Comparison of ENCODE assay signal across 8 cellular contexts in the genomic region with DNA sequence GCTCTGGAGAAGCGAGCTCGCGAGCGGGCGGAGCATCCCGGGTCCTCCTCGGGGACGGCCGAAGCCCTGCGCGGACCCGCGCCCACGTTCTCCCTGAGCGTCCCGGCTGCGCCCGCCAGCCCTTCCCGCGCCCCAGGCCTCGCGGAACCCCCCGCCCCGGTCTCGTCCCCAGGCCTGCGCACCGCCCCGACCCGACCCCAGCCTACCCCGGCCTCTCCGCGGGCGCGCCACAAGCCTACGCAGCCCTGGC. TPM values are rescaled to one million over a fixed set of nuclear protein-coding genes. Genes with fewer than 3 reads are reported as not detected.
DNase-seq lines count a peak whose midpoint lies in the region; ATAC-seq and TF ChIP-seq lines count a peak whose summit lies in the region.

No MANE protein-coding gene starts in this region.

- H3K4me1 ChIP-seq in mononuclear cell (ENCODE audit: insufficient read depth, low read length) = peaks cover 25% of the 10 kb centered on the region

- H3K9me3 Mint-ChIP-seq in MCF 10A (ENCODE audit: unreplicated experiment) = no peaks in the 10 kb centered on the region

- no peaks in the 10 kb centered on the region for H3K9me3 ChIP-seq in mononuclear cell (ENCODE audit: low read depth, low read length)

- ATAC-seq in HG03196 (IDR thresholded peaks at IDR 0.05; ENCODE audit: unreplicated experiment) (peak; percentile 15), GM18870 (IDR thresholded peaks at IDR 0.05; ENCODE audit: unreplicated experiment) (no peak)

- TF ChIP-seq CTCF in AG04449 (IDR thresholded peaks at IDR 0.05; ENCODE audit: insufficient read depth, low read length, missing control alignments) (no peak), MCF 10A (IDR thresholded peaks at IDR 0.05; ENCODE audit: unreplicated experiment) (no peak)

- peak overlapping the region; percentile 89 for H3K4me3 ChIP-seq in AG04449 (ENCODE audit: low read depth, low read length)
- peak overlapping the region; percentile 78 for H3K4me3 ChIP-seq in mononuclear cell (ENCODE audit: low read length)

- no TSS peak for BruUV-seq in MCF 10A (replicated peaks; lab: Mats Ljungman, UMichigan)

- peaks cover 34% of the 10 kb centered on the region for H3K36me3 Mint-ChIP-seq in MCF 10A (ENCODE audit: insufficient read depth, unreplicated experiment)

- intact Hi-C loops in MCF 10A (cut with micrococcal nuclease) = loop anchor here (2.0 kb wide), 1 partner anchor 22 kb away; no protein-coding TSS in a partner anchor

- H3K4me3 Mint-ChIP-seq in MCF 10A (ENCODE audit: unreplicated experiment) = peak overlapping the region; percentile 93

- CTCF ChIA-PET in AG04449 (lab: Yijun Ruan, JAX) = interaction anchor here (1.8 kb wide), 1 partner anchor 131 kb away, joined by 7 read pairs; no protein-coding TSS in a partner anchor
- CTCF ChIA-PET in MCF 10A (lab: Yijun Ruan, JAX) = interaction anchor here (1.2 kb wide), 1 partner anchor 138 kb away, joined by 3 read pairs; no protein-coding TSS in a partner anchor

- H3K27me3 Mint-ChIP-seq in MCF 10A (ENCODE audit: insufficient read depth, unreplicated experiment) = no peaks in the 10 kb centered on the region

- POLR2A ChIA-PET in AG04449 (lab: Yijun Ruan, JAX) (interaction anchor here (1.0 kb wide), 1 partner anchor 18 kb away, joined by 3 read pairs; no protein-coding TSS in a partner anchor), MCF 10A (lab: Yijun Ruan, JAX) (interaction anchor here (0.7 to 1.8 kb wide), 11 partner anchors 9 to 462 kb away, joined by 3 to 9 read pairs (median 4); partner anchors contain the start of gene PGS1)

- DNase-seq in AG04449 (ENCODE audit: low read depth, low spot score) (no peak), MCF 10A (ENCODE audit: unreplicated experiment) (no peak), NCI-H146 treated with DMSO at 0.1 percent for 48 hours (lab: John Stamatoyannopoulos, UW; ENCODE audit: unreplicated experiment) (no peak), NCI-H128 (lab: John Stamatoyannopoulos, UW; ENCODE audit: unreplicated experiment) (no peak), KG1 (lab: John Stamatoyannopoulos, UW) (no peak)

- peak overlapping the region; percentile 90 for H3K27ac Mint-ChIP-seq in MCF 10A (ENCODE audit: low read depth, unreplicated experiment)

- no peaks in the 10 kb centered on the region for H3K27me3 ChIP-seq in mononuclear cell (ENCODE audit: insufficient read depth, low read length)

- H3K4me1 Mint-ChIP-seq in MCF 10A (ENCODE audit: insufficient read depth, unreplicated experiment) = peaks cover 28% of the 10 kb centered on the region

RNA-seq across cellular contexts. Expression of gene USP36, which starts 0.2 kb away (rescaled TPM):
- 118 and 119 TPM in 2 replicates for total RNA-seq in MCF 10A (2022)
- total RNA-seq in mononuclear cell = 170 TPM

RNA-seq across cellular contexts. Expression of gene CYTH1, which starts 58.4 kb away (rescaled TPM):
- total RNA-seq in MCF 10A (2022) (32.8 and 38.5 TPM in 2 replicates), mononuclear cell (273 TPM)
